Comparison of ENCODE assay signal across 8 cellular contexts in the genomic region with DNA sequence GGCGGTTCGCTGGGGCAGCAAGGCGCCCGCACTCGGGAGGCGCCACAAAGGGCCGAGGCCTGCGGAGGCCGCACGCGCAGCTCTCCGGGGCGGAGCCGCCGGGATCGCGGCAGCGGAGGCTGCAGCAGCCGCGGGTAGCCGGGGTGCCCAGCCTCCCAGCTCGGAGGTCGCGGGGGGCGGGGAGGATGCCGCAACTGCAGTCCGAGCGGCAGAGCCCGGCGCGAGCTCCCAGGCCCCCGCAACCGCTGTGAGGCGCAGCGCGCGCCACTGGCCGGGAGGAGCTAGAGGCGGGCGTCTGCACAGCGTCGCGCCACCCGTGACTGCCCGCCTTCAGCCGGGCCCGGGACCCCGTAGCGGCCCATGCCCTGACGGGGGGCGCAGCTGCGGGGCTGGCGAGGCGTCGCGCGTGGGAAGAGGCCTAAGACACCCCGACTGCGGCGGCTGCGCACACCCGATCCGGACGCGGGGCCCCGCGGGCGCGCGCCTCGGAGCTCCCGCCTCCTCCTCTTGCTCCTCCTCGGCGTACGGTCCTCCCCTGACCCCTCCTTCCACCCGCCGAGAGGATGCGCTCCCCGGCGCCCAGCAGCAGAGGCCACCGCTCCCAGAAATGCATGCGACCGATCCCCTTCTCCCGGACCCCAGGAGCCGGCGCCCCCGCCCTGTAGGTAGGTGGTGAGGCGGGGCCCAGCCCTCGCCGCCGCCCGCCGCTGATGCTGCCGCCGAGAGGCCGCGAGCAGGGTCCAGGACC. TPM values are rescaled to one million over a fixed set of nuclear protein-coding genes. Genes with fewer than 3 reads are reported as not detected.
A peak's percentile ranks its signal among the peaks of the same experiment; 100 is the strongest.
DNase-seq lines count a peak whose midpoint lies in the region; ATAC-seq, FAIRE-seq and TF ChIP-seq lines count a peak whose summit lies in the region.

A gene with protein sequence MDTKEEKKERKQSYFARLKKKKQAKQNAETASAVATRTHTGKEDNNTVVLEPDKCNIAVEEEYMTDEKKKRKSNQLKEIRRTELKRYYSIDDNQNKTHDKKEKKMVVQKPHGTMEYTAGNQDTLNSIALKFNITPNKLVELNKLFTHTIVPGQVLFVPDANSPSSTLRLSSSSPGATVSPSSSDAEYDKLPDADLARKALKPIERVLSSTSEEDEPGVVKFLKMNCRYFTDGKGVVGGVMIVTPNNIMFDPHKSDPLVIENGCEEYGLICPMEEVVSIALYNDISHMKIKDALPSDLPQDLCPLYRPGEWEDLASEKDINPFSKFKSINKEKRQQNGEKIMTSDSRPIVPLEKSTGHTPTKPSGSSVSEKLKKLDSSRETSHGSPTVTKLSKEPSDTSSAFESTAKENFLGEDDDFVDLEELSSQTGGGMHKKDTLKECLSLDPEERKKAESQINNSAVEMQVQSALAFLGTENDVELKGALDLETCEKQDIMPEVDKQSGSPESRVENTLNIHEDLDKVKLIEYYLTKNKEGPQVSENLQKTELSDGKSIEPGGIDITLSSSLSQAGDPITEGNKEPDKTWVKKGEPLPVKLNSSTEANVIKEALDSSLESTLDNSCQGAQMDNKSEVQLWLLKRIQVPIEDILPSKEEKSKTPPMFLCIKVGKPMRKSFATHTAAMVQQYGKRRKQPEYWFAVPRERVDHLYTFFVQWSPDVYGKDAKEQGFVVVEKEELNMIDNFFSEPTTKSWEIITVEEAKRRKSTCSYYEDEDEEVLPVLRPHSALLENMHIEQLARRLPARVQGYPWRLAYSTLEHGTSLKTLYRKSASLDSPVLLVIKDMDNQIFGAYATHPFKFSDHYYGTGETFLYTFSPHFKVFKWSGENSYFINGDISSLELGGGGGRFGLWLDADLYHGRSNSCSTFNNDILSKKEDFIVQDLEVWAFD (plus strand): TSS at position 558 of the 748 bp plus-strand sequence. CDS start 24,395 bp downstream, outside the sequence.

- no peak for TF ChIP-seq CTCF in endothelial cell of umbilical vein (IDR thresholded peaks at IDR 0.05; ENCODE audit: extremely low read depth in 1 of 2, insufficient read depth in 1 of 2, low read depth in 1 of 2, low read length in 2 of 2)

- H3K36me3 ChIP-seq in CD4-positive, CD25-positive, alpha-beta regulatory T cell (ENCODE audit: control insufficient read depth, insufficient read depth, low read length), result no peaks in the 10 kb centered on the region
- no peaks in the 10 kb centered on the region for H3K36me3 ChIP-seq in endothelial cell of umbilical vein (ENCODE audit: control insufficient read depth in 2 of 2, extremely low read depth in 1 of 2, insufficient read depth in 2 of 2, low read length in 2 of 2)

- peaks cover 35% of the 10 kb centered on the region for H3K79me2 ChIP-seq in endothelial cell of umbilical vein (ENCODE audit: control insufficient read depth, insufficient read depth, low read length)

- H3K9me1 ChIP-seq in endothelial cell of umbilical vein (replicated peaks; ENCODE audit: control insufficient read depth, extremely low read depth, insufficient read depth, low read length), result no peaks in the 10 kb centered on the region

- dilution Hi-C loops in endothelial cell of umbilical vein (cut with MboI; ENCODE audit: extremely low pct_ligation_motif_present, low sequenced_read_pairs), result no loop called here

- H3K27me3 ChIP-seq in CD4-positive, CD25-positive, alpha-beta regulatory T cell (ENCODE audit: control insufficient read depth, insufficient read depth, low read length), result no peaks in the 10 kb centered on the region
- no peaks in the 10 kb centered on the region for H3K27me3 ChIP-seq in endothelial cell of umbilical vein (ENCODE audit: control insufficient read depth in 2 of 2, insufficient read depth in 2 of 2, low read length in 2 of 2)
- H3K27me3 ChIP-seq in mononuclear cell (ENCODE audit: insufficient read depth, low read length), result no peaks in the 10 kb centered on the region

- peaks cover 13% of the 10 kb centered on the region for H3K36me3 Mint-ChIP-seq in CD4-positive, CD25-positive, alpha-beta regulatory T cell

- no peaks in the 10 kb centered on the region for H3K9me3 Mint-ChIP-seq in CD4-positive, CD25-positive, alpha-beta regulatory T cell

- H3K4me2 ChIP-seq in endothelial cell of umbilical vein (ENCODE audit: insufficient read depth, low read length), result peak within 1 kb of the TSS; percentile 98

- H3K27me3 Mint-ChIP-seq in CD4-positive, CD25-positive, alpha-beta regulatory T cell, result no peaks in the 10 kb centered on the region

- BruUV-seq in endothelial cell of umbilical vein (replicated peaks; lab: Mats Ljungman, UMichigan), result no TSS peak

- H4K20me1 ChIP-seq in endothelial cell of umbilical vein (replicated peaks; ENCODE audit: control insufficient read depth, extremely low read depth, insufficient read depth, low read length), result no peaks in the 10 kb centered on the region

- peak; percentile 75 to 89 (median 83) for DNase-seq in CD4-positive, CD25-positive, alpha-beta regulatory T cell
- DNase-seq in NOMO-1 treated with DMSO at 0.1 percent for 48 hours (lab: John Stamatoyannopoulos, UW; ENCODE audit: unreplicated experiment) (peak; percentile 72), endothelial cell of umbilical vein (ENCODE audit: low read depth, low spot score) (peak; percentile 84)
- peak; percentile 87 for DNase-seq in activated CD8-positive, alpha-beta memory T cell treated with anti-CD3 and anti-CD28 coated beads, Interleukin-2, amount 50 U/mL, for 48 hours
- DNase-seq in stimulated activated CD8-positive, alpha-beta memory T cell treated with anti-CD3 and anti-CD28 coated beads, Interleukin-4, amount 100 ng/mL, for 1 hour (ENCODE audit: low read depth in 2 of 2, low spot score in 1 of 2), result peak; percentile 31 to 64

- POLR2A ChIA-PET in endothelial cell of umbilical vein (lab: Charles Lee), result interaction anchor here (0.6 to 2.6 kb wide), 12 partner anchors 9 to 829 kb away, joined by 3 to 10 read pairs (median 3); a partner anchor contains a TSS

- no peaks in the 10 kb centered on the region for H3K9me3 ChIP-seq in CD4-positive, CD25-positive, alpha-beta regulatory T cell (ENCODE audit: control insufficient read depth in 2 of 2, low read length in 2 of 2)
- H3K9me3 ChIP-seq in endothelial cell of umbilical vein (replicated peaks; ENCODE audit: control insufficient read depth, insufficient read depth, low read length) (no peaks in the 10 kb centered on the region), mononuclear cell (ENCODE audit: low read depth, low read length) (no peaks in the 10 kb centered on the region)

- peak within 1 kb of the TSS; percentile 90 for H3K27ac ChIP-seq in CD4-positive, CD25-positive, alpha-beta regulatory T cell (ENCODE audit: insufficient read depth, low read length, poor library complexity, severe bottlenecking)
- H3K27ac ChIP-seq in endothelial cell of umbilical vein (ENCODE audit: insufficient read depth, low read depth, low read length), result peak within 1 kb of the TSS; percentile 81

- peak; percentile 80 to 83 for ATAC-seq in CD4-positive, CD25-positive, alpha-beta regulatory T cell (ENCODE audit: low read depth in 2 of 2)
- ATAC-seq in GM19324 (IDR thresholded peaks at IDR 0.05; ENCODE audit: low FRiP score, unreplicated experiment), result peak; percentile 81
- ATAC-seq in HG03457 (IDR thresholded peaks at IDR 0.05; ENCODE audit: unreplicated experiment), result peak; percentile 68

- H3K4me1 Mint-ChIP-seq in CD4-positive, CD25-positive, alpha-beta regulatory T cell, result peaks cover 29 to 54% (median 42%) of the 10 kb centered on the region in 4 donors

- FAIRE-seq in endothelial cell of umbilical vein (lab: Jason Lieb, UNC), result no peak

- peak; percentile 83 for TF ChIP-seq POLR2A in endothelial cell of umbilical vein (IDR thresholded peaks at IDR 0.05; ENCODE audit: low read depth, low read length)

- H3K4me3 ChIP-seq in CD4-positive, CD25-positive, alpha-beta regulatory T cell (ENCODE audit: low read depth, low read length), result peak within 1 kb of the TSS; percentile 96
- H3K4me3 ChIP-seq in endothelial cell of umbilical vein (replicated peaks in 1 of 3; ENCODE audit: insufficient read depth in 1 of 3, low read depth in 1 of 3, low read length in 3 of 3) (peak within 1 kb of the TSS; percentile 87 to 96 (median 87)), mononuclear cell (ENCODE audit: low read length) (peak within 1 kb of the TSS; percentile 69)

- CTCF ChIA-PET in endothelial cell of umbilical vein (lab: Charles Lee), result interaction anchor here (0.6 to 11.1 kb wide), 41 partner anchors 9 to 1476 kb away, joined by 3 to 138 read pairs (median 6); a partner anchor contains a TSS

- intact Hi-C loops in endothelial cell of umbilical vein (cut with micrococcal nuclease), result loop anchor here (1.0 to 5.0 kb wide), 8 partner anchors 9 to 184 kb away; a partner anchor contains a TSS

- H3K4me1 ChIP-seq in CD4-positive, CD25-positive, alpha-beta regulatory T cell (ENCODE audit: control insufficient read depth, insufficient read depth, low read length, poor library complexity, severe bottlenecking), result peaks cover 53% of the 10 kb centered on the region
- H3K4me1 ChIP-seq in endothelial cell of umbilical vein (ENCODE audit: control insufficient read depth, extremely low read depth, insufficient read depth, low read length) (peaks cover 42% of the 10 kb centered on the region), mononuclear cell (ENCODE audit: insufficient read depth, low read length) (peaks cover 24% of the 10 kb centered on the region)

- peak within 1 kb of the TSS; percentile 70 for H2AFZ ChIP-seq in endothelial cell of umbilical vein (ENCODE audit: low read depth, low read length)

- peak within 1 kb of the TSS; percentile 84 for H3K9ac ChIP-seq in endothelial cell of umbilical vein (replicated peaks; ENCODE audit: extremely low read depth, insufficient read depth, low read length)

- H3K27ac Mint-ChIP-seq in CD4-positive, CD25-positive, alpha-beta regulatory T cell, result peak within 1 kb of the TSS; percentile 98 to 99 (median 98)

- H3K4me3 Mint-ChIP-seq in CD4-positive, CD25-positive, alpha-beta regulatory T cell, result peak within 1 kb of the TSS; percentile 95 to 98 (median 96)

TF ChIP-seq in endothelial cell of umbilical vein, 7 proteins besides CTCF, POLR2A, EP300 and RAD21:
- TF ChIP-seq EZH2 (IDR thresholded peaks at IDR 0.05; ENCODE audit: borderline replicate concordance, low read depth, low read length, severe bottlenecking), result no peak
- peak; percentile 80 for TF ChIP-seq POLR2AphosphoS5 (IDR thresholded peaks at IDR 0.05; ENCODE audit: insufficient read depth, low read depth, low read length)

RNA-seq across cellular contexts. Expression of the gene that starts here (rescaled TPM):
- 41.9 TPM for total RNA-seq in CD4-positive, CD25-positive, alpha-beta regulatory T cell
- 10 to 100 TPM; 12.6 to 16.5 (median 13.9) TPM for polyA plus RNA-seq in CD4-positive, CD25-positive, alpha-beta regulatory T cell
- total RNA-seq in endothelial cell of umbilical vein (58.2 and 71.2 TPM in 2 replicates), mononuclear cell (14.8 TPM)
- 20.3 and 27.7 TPM in 2 replicates for polyA plus RNA-seq in endothelial cell of umbilical vein
- polyA plus RNA-seq in endothelial cell of umbilical vein (2011; cell fraction: cytosol; rRNA removed), result 25.3 and 29.9 TPM in 2 replicates
- 57.9 and 62.1 TPM in 2 replicates for polyA plus RNA-seq in endothelial cell of umbilical vein (2011; cell fraction: nucleus; rRNA removed)
- 39.7 and 40.1 TPM in 2 replicates for polyA plus RNA-seq in endothelial cell of umbilical vein (2012)
- polyA minus RNA-seq in endothelial cell of umbilical vein, result 111 and 159 TPM in 2 replicates
- 52.8 TPM for polyA minus RNA-seq in endothelial cell of umbilical vein (2011; cell fraction: cytosol; rRNA and poly(A)+ RNA removed)
- polyA minus RNA-seq in endothelial cell of umbilical vein (2011; cell fraction: nucleus; rRNA and poly(A)+ RNA removed), result 62.9 and 65.0 TPM in 2 replicates

Comparison
In these comparisons a context has a peak if more than half of its experiments do, and no peak if none do; other contexts are left out.
1. Peak in every context shown above with its lines: DNase-seq, ATAC-seq, H3K4me3 ChIP-seq and H3K27ac ChIP-seq.